Comparison of ENCODE assay signal across 8 cellular contexts in the genomic region with DNA sequence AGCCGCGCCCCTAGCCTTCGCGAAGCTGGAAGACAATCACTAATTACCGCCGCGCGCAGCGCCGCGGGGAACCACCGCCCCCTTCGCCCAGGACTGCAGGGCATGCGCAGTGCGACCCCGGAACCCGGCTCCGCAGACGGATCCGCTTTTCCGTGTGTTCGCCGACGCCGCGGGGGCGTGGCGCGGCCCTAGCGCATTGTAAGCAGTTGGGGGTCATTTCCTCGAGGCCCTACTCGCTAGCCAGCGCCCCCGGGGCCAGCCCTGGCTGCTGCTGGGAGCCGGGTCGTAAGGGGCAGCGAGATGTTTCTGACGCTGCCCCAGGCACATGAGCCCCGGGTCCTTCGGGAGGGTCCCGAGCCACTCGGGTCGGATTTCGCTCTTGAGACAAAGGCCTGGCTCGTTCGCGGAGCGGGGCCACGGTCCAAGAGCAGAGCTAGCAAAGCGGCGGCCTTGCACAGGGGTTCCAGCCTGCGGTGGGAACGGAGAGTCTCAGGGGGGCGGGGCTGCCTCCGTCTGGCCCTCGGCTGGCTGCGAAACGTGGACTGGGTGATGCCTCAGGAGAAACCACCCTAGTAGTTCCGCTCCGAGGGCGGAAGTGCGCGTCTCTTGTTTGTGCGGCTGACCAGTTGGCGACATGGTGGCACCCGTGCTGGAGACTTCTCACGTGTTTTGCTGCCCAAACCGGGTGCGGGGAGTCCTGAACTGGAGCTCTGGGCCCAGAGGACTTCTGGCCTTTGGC. TPM values are rescaled to one million over a fixed set of nuclear protein-coding genes. Genes with fewer than 3 reads are reported as not detected.
DNase-seq lines count a peak whose midpoint lies in the region; ATAC-seq and TF ChIP-seq lines count a peak whose summit lies in the region.

Gene ELP2, plus strand, starts transcription at position 600 of the 739 bp plus-strand sequence. Its CDS starts 35 bp downstream, at position 635.
A gene with protein sequence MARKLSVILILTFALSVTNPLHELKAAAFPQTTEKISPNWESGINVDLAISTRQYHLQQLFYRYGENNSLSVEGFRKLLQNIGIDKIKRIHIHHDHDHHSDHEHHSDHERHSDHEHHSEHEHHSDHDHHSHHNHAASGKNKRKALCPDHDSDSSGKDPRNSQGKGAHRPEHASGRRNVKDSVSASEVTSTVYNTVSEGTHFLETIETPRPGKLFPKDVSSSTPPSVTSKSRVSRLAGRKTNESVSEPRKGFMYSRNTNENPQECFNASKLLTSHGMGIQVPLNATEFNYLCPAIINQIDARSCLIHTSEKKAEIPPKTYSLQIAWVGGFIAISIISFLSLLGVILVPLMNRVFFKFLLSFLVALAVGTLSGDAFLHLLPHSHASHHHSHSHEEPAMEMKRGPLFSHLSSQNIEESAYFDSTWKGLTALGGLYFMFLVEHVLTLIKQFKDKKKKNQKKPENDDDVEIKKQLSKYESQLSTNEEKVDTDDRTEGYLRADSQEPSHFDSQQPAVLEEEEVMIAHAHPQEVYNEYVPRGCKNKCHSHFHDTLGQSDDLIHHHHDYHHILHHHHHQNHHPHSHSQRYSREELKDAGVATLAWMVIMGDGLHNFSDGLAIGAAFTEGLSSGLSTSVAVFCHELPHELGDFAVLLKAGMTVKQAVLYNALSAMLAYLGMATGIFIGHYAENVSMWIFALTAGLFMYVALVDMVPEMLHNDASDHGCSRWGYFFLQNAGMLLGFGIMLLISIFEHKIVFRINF (minus strand): TSS at position 41 of the 739 bp plus-strand sequence. CDS start 2,333 bp downstream, outside the sequence.

- H3K27ac ChIP-seq in cardiac muscle cell: peak within 1 kb of the TSS; percentile 100
- H3K27ac ChIP-seq in parathyroid adenoma: peak within 1 kb of the TSS; percentile 98
- H3K27ac ChIP-seq in tibial artery: peak within 1 kb of the TSS; percentile 96 to 99

- in situ Hi-C loops in GM13976 (cut with MboI; ENCODE audit: low sequenced_read_pairs, unreplicated experiment): no loop called here

- H3K4me3 ChIP-seq in adipocyte (ENCODE audit: low read length): peak within 1 kb of the TSS; percentile 97
- peak within 1 kb of the TSS; percentile 87 for H3K4me3 ChIP-seq in cardiac muscle cell
- peak within 1 kb of the TSS; percentile 91 for H3K4me3 ChIP-seq in parathyroid adenoma (ENCODE audit: low read depth, low read length)
- peak within 1 kb of the TSS; percentile 73 to 81 for H3K4me3 ChIP-seq in tibial artery

- DNase-seq in GM13976 (ENCODE audit: low spot score) (peak; percentile 98), NCI-H1436 treated with DMSO at 0.1 percent for 48 hours (lab: John Stamatoyannopoulos, UW) (peak; percentile 58), T follicular helper cell (ENCODE audit: low read depth) (peak; percentile 91), adipocyte (ENCODE audit: low read depth) (peak; percentile 98), cardiac muscle cell (ENCODE audit: low read depth in 1 of 2, low spot score in 1 of 2) (peak; percentile 97), tibial artery (peak; percentile 98)

- intact Hi-C loops in tibial artery (cut with DNase I; ENCODE audit: low total_unique reads): loop anchor here (10.0 kb wide), 1 partner anchor 65 kb away; the partner anchor contains the start of gene RPRD1A

- H3K27me3 ChIP-seq in adipocyte (replicated peaks; ENCODE audit: control insufficient read depth, insufficient read depth, low read length) (no peaks in the 10 kb centered on the region), cardiac muscle cell (no peaks in the 10 kb centered on the region), parathyroid adenoma (ENCODE audit: control insufficient read depth, insufficient read depth, low read length) (no peaks in the 10 kb centered on the region), tibial artery (no peaks in the 10 kb centered on the region)

- peaks cover 23% of the 10 kb centered on the region for H3K79me2 ChIP-seq in parathyroid adenoma

- peaks cover 11% of the 10 kb centered on the region for H3K36me3 ChIP-seq in adipocyte (ENCODE audit: control insufficient read depth, insufficient read depth, low read length, severe bottlenecking)
- H3K36me3 ChIP-seq in cardiac muscle cell: peaks cover 5% of the 10 kb centered on the region
- no peaks in the 10 kb centered on the region for H3K36me3 ChIP-seq in parathyroid adenoma (ENCODE audit: control insufficient read depth, insufficient read depth, low read length)
- peaks cover 0 to 13% (median 3%) of the 10 kb centered on the region in 3 donors for H3K36me3 ChIP-seq in tibial artery

- H3K4me2 ChIP-seq in parathyroid adenoma (ENCODE audit: low read length): peak within 1 kb of the TSS; percentile 100

- peak; percentile 93 for ATAC-seq in HG02852 (IDR thresholded peaks at IDR 0.05; ENCODE audit: unreplicated experiment)

- TF ChIP-seq CTCF in GM13976 (IDR thresholded peaks at IDR 0.05; ENCODE audit: borderline replicate concordance, control extremely low read depth, extremely low read depth, insufficient read depth, missing control alignments): no peak
- no peak for TF ChIP-seq CTCF in cardiac muscle cell (IDR thresholded peaks at IDR 0.05; ENCODE audit: low read depth, low read length)
- no peak for TF ChIP-seq CTCF in parathyroid adenoma (IDR thresholded peaks at IDR 0.05)
- TF ChIP-seq CTCF in tibial artery (IDR thresholded peaks at IDR 0.05): no peak

- H3K9ac ChIP-seq in adipocyte (ENCODE audit: low read length) (peak within 1 kb of the TSS; percentile 96), parathyroid adenoma (peak within 1 kb of the TSS; percentile 64)

- peak within 1 kb of the TSS; percentile 97 for H2AFZ ChIP-seq in parathyroid adenoma

- H3K4me1 ChIP-seq in adipocyte (ENCODE audit: control insufficient read depth, insufficient read depth, low read length): peaks cover 21% of the 10 kb centered on the region
- H3K4me1 ChIP-seq in cardiac muscle cell (ENCODE audit: low read depth): peaks cover 13% of the 10 kb centered on the region
- H3K4me1 ChIP-seq in parathyroid adenoma: peaks cover 7% of the 10 kb centered on the region
- H3K4me1 ChIP-seq in tibial artery: peaks cover 0 to 34% (median 28%) of the 10 kb centered on the region in 4 donors

- H3K9me3 ChIP-seq in adipocyte (ENCODE audit: control insufficient read depth, low read length) (no peaks in the 10 kb centered on the region), cardiac muscle cell (ENCODE audit: low read depth) (no peaks in the 10 kb centered on the region), parathyroid adenoma (ENCODE audit: control insufficient read depth, low read length) (no peaks in the 10 kb centered on the region), tibial artery (no peaks in the 10 kb centered on the region)

RNA-seq across cellular contexts. Expression of gene ELP2, which starts in this region (rescaled TPM):
- total RNA-seq in cardiac muscle cell: 27.1 and 39.2 TPM in 2 replicates
- 46.9 and 90.1 TPM in 2 replicates for polyA plus RNA-seq in cardiac muscle cell

RNA-seq across cellular contexts. Expression of the second gene that starts in this region (rescaled TPM):
- total RNA-seq in cardiac muscle cell: 24.1 and 35.0 TPM in 2 replicates
- 22.7 and 33.7 TPM in 2 replicates for polyA plus RNA-seq in cardiac muscle cell

Comparison
In these comparisons a context has a peak if more than half of its experiments do, and no peak if none do; other contexts are left out.
1. Peak in every context shown above with its lines: DNase-seq, ATAC-seq, H3K4me3 ChIP-seq and H3K27ac ChIP-seq.